41 cellular contexts compared by ENCODE assay signal in genomic region chr2:52495816-52496215, GRCh38.
"Had no signal": no experiment of that assay in that cellular context is flagged by ENCODE, and none has a peak within 500 bp of the region (broad histone marks: within the 10 kb centered on the region; RNA-seq: fewer than 3 reads in every experiment).

No MANE protein-coding gene starts in this region.

- H3K9me3 ChIP-seq: adrenal gland, ascending aorta had no signal

- H3K36me3 ChIP-seq: adrenal gland, ascending aorta, brain microvascular endothelial cell, breast epithelium, cardiac muscle cell had no signal

- H3K27ac ChIP-seq: adrenal gland, ascending aorta, body of pancreas, brain microvascular endothelial cell, breast epithelium, cardiac muscle cell had no signal

- H3K27me3 ChIP-seq: adrenal gland, ascending aorta, body of pancreas, brain microvascular endothelial cell, breast epithelium, cardiac muscle cell had no signal

- ATAC-seq: activated naive CD4-positive, alpha-beta T cell treated with anti-CD3 and anti-CD28 coated beads, Interleukin-2, amount 50 U/mL, for 72 hours; activated naive CD8-positive, alpha-beta T cell treated with anti-CD3 and anti-CD28 coated beads, Interleukin-2, amount 50 U/mL, for 24 hours; activated T-cell treated with anti-CD3 and anti-CD28 coated beads, Interleukin-2, amount 50 U/mL, for 4 hours; activated T-cell treated with anti-CD3 and anti-CD28 coated beads, Interleukin-2, amount 50 U/mL, for 72 hours; activated T-helper 17 cell treated with anti-CD3 and anti-CD28 coated beads, Interleukin-2, amount 50 U/mL, for 72 hours; body of pancreas had no signal

- H3K4me1 ChIP-seq: adrenal gland, ascending aorta, breast epithelium had no signal

- DNase-seq: activated effector memory CD4-positive, alpha-beta T cell treated with anti-CD3 and anti-CD28 coated beads, Interleukin-2, amount 50 U/mL, for 16 hours; activated effector memory CD4-positive, alpha-beta T cell treated with Interleukin-2 at 50 U/mL for 16 hours; activated gamma-delta T cell; activated gamma-delta T cell treated with Interleukin-2 at 50 U/mL for 16 hours; activated naive CD4-positive, alpha-beta T cell; activated naive CD4-positive, alpha-beta T cell treated with anti-CD3 and anti-CD28 coated beads for 36 hours; activated naive CD4-positive, alpha-beta T cell treated with anti-CD3 and anti-CD28 coated beads, Interleukin-2, amount 10 ng/mL, durations not matched to agents 7 days and 5 days; activated naive CD4-positive, alpha-beta T cell treated with anti-CD3 and anti-CD28 coated beads, Interleukin-2, amount 50 U/mL, for 16 hours; activated naive CD4-positive, alpha-beta T cell treated with Interleukin-2 at 50 U/mL for 16 hours; activated naive CD8-positive, alpha-beta T cell treated with anti-CD3 and anti-CD28 coated beads for 36 hours; activated naive CD8-positive, alpha-beta T cell treated with anti-CD3 and anti-CD28 coated beads, Interleukin-2, amount 10 ng/mL, durations not matched to agents 7 days and 5 days; activated naive CD8-positive, alpha-beta T cell treated with anti-CD3 and anti-CD28 coated beads, Interleukin-2, amount 50 U/mL, for 24 hours; activated T-cell treated with anti-CD3 and anti-CD28 coated beads for 4 hours; activated T-cell treated with anti-CD3 and anti-CD28 coated beads, Interleukin-2, amount 50 U/mL, for 1 hour; activated T-cell treated with anti-CD3 and anti-CD28 coated beads, Interleukin-2, amount 50 U/mL, for 24 hours; activated T-cell treated with anti-CD3 and anti-CD28 coated beads, Interleukin-2, amount 50 U/mL, for 4 hours; activated T-cell treated with anti-CD3 and anti-CD28 coated beads, Interleukin-2, amount 50 U/mL, for 48 hours; activated T-cell treated with anti-CD3 and anti-CD28 coated beads, Interleukin-2, amount 50 U/mL, for 72 hours; adrenal gland; amniotic stem cell; amygdala; anterior cingulate cortex; aorta; body of pancreas; brain microvascular endothelial cell; caudate nucleus; central memory CD4-positive, alpha-beta T cell; cerebellar nuclear complex had no signal

- FAIRE-seq: astrocyte, bronchial epithelial cell had no signal

- H3K4me1 Mint-ChIP-seq: activated naive CD4-positive, alpha-beta T cell treated with anti-CD3 and anti-CD28 coated beads, Interleukin-2, amount 10 ng/mL, durations not matched to agents 7 days and 5 days; activated naive CD4-positive, alpha-beta T cell treated with anti-CD3 and anti-CD28 coated beads, Interleukin-2, amount 50 U/mL, for 24 hours; activated naive CD8-positive, alpha-beta T cell treated with anti-CD3 and anti-CD28 coated beads for 36 hours; activated naive CD8-positive, alpha-beta T cell treated with anti-CD3 and anti-CD28 coated beads, Interleukin-2, amount 10 ng/mL, durations not matched to agents 7 days and 5 days; activated naive CD8-positive, alpha-beta T cell treated with anti-CD3 and anti-CD28 coated beads, Interleukin-2, amount 50 U/mL, for 24 hours; activated T-helper 17 cell treated with anti-CD3 and anti-CD28 coated beads, Interleukin-2, amount 50 U/mL, for 72 hours; central memory CD8-positive, alpha-beta T cell had no signal

- H3K27me3 Mint-ChIP-seq: activated naive CD4-positive, alpha-beta T cell treated with anti-CD3 and anti-CD28 coated beads, Interleukin-2, amount 10 ng/mL, durations not matched to agents 7 days and 5 days; activated naive CD4-positive, alpha-beta T cell treated with anti-CD3 and anti-CD28 coated beads, Interleukin-2, amount 50 U/mL, for 24 hours; activated naive CD8-positive, alpha-beta T cell; activated naive CD8-positive, alpha-beta T cell treated with anti-CD3 and anti-CD28 coated beads for 36 hours; activated naive CD8-positive, alpha-beta T cell treated with anti-CD3 and anti-CD28 coated beads, Interleukin-2, amount 10 ng/mL, durations not matched to agents 7 days and 5 days; activated naive CD8-positive, alpha-beta T cell treated with anti-CD3 and anti-CD28 coated beads, Interleukin-2, amount 50 U/mL, for 24 hours; activated T-cell treated with anti-CD3 and anti-CD28 coated beads, Interleukin-2, amount 50 U/mL, for 24 hours; activated T-helper 17 cell treated with anti-CD3 and anti-CD28 coated beads, Interleukin-2, amount 50 U/mL, for 72 hours; brain; central memory CD8-positive, alpha-beta T cell had no signal

- H3K4me3 ChIP-seq: adrenal gland, ascending aorta, body of pancreas, breast epithelium, cardiac muscle cell had no signal

- H3K4me3 Mint-ChIP-seq: activated naive CD4-positive, alpha-beta T cell treated with anti-CD3 and anti-CD28 coated beads for 36 hours; activated naive CD4-positive, alpha-beta T cell treated with anti-CD3 and anti-CD28 coated beads, Interleukin-2, amount 10 ng/mL, durations not matched to agents 7 days and 5 days; activated naive CD4-positive, alpha-beta T cell treated with anti-CD3 and anti-CD28 coated beads, Interleukin-2, amount 50 U/mL, for 24 hours; activated naive CD8-positive, alpha-beta T cell; activated naive CD8-positive, alpha-beta T cell treated with anti-CD3 and anti-CD28 coated beads for 36 hours; activated naive CD8-positive, alpha-beta T cell treated with anti-CD3 and anti-CD28 coated beads, Interleukin-2, amount 10 ng/mL, durations not matched to agents 7 days and 5 days; activated naive CD8-positive, alpha-beta T cell treated with anti-CD3 and anti-CD28 coated beads, Interleukin-2, amount 50 U/mL, for 24 hours; activated T-cell treated with anti-CD3 and anti-CD28 coated beads, Interleukin-2, amount 50 U/mL, for 24 hours; activated T-cell treated with anti-CD3 and anti-CD28 coated beads, Interleukin-2, amount 50 U/mL, for 4 hours; activated T-cell treated with anti-CD3 and anti-CD28 coated beads, Interleukin-2, amount 50 U/mL, for 72 hours; activated T-helper 1 cell treated with anti-CD3 and anti-CD28 coated beads, Interleukin-12 subunit alpha, Interleukin-12 subunit beta, Interleukin-2, Interleukin-4 antibody, amounts not matched to agents 30 ng/mL and 10 ng/mL and 1 ng/mL, durations not matched to agents 14 hours and 24 hours and 36 hours; activated T-helper 17 cell treated with anti-CD3 and anti-CD28 coated beads, Interleukin-2, amount 50 U/mL, for 72 hours; brain; central memory CD8-positive, alpha-beta T cell had no signal

- H3K27ac Mint-ChIP-seq: activated naive CD4-positive, alpha-beta T cell treated with anti-CD3 and anti-CD28 coated beads for 36 hours; activated naive CD4-positive, alpha-beta T cell treated with anti-CD3 and anti-CD28 coated beads, Interleukin-2, amount 10 ng/mL, durations not matched to agents 7 days and 5 days; activated naive CD4-positive, alpha-beta T cell treated with anti-CD3 and anti-CD28 coated beads, Interleukin-2, amount 50 U/mL, for 24 hours; activated naive CD4-positive, alpha-beta T cell treated with anti-CD3 and anti-CD28 coated beads, Interleukin-2, amount 50 U/mL, for 72 hours; activated naive CD8-positive, alpha-beta T cell; activated naive CD8-positive, alpha-beta T cell treated with anti-CD3 and anti-CD28 coated beads for 36 hours; activated naive CD8-positive, alpha-beta T cell treated with anti-CD3 and anti-CD28 coated beads, Interleukin-2, amount 10 ng/mL, durations not matched to agents 7 days and 5 days; activated naive CD8-positive, alpha-beta T cell treated with anti-CD3 and anti-CD28 coated beads, Interleukin-2, amount 50 U/mL, for 24 hours; activated T-cell treated with anti-CD3 and anti-CD28 coated beads, Interleukin-2, amount 50 U/mL, for 24 hours; activated T-cell treated with anti-CD3 and anti-CD28 coated beads, Interleukin-2, amount 50 U/mL, for 72 hours; activated T-helper 1 cell treated with anti-CD3 and anti-CD28 coated beads, Interleukin-12 subunit alpha, Interleukin-12 subunit beta, Interleukin-2, Interleukin-4 antibody, amounts not matched to agents 30 ng/mL and 10 ng/mL and 1 ng/mL, durations not matched to agents 14 hours and 24 hours and 36 hours; activated T-helper 17 cell treated with anti-CD3 and anti-CD28 coated beads, Interleukin-2, amount 50 U/mL, for 72 hours; activated T-helper 2 cell treated with anti-CD3 and anti-CD28 coated beads, Interferon-gamma antibody, Interleukin-2, Interleukin-4, amounts not matched to agents 10 μg/mL and 5 μg/mL and 100 μg/mL, durations not matched to agents 14 hours and 24 hours and 36 hours; brain had no signal
